ENCODE assay signal across 8 cellular contexts in the genomic region with DNA sequence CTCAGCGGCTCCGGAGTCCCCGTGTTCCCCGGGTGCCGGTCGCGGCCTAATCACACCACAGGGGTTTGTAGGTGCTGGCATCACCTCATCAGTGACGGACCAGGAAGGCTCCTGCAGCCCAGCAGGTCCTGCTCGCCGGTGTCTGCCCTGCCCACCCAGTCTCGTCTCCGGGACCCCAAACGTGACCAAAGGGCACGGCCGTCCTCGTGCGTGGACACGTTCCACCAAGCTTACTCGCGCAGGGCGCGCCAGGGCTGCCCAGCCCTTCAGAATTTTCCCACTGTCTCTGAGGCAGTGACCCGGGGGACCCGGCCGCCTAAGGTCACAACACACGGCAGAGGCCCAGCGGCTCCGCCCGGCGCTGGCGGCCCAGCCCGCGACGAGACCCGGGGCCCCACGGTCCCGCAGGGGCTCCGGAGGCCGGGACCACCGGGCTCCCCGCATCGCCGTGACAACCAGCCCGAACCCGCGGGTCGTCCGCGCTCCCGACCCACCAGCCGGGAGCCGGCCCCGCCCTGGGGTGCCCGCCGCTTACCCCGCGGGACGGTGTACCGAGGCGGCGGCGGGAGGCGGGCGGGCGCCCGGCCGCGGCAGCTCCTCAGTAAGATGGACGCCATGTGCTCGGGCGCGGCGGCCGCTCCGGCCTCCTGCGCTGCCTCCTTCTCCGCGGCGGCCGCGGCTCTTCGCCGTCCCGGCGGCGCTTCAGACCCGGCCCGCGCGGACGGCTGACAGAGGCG. TPM values are rescaled to one million over a fixed set of nuclear protein-coding genes. Genes with fewer than 3 reads are reported as not detected.
A peak's percentile ranks its signal among the peaks of the same experiment; 100 is the strongest.
DNase-seq lines count a peak whose midpoint lies in the region; ATAC-seq and TF ChIP-seq lines count a peak whose summit lies in the region.

No MANE protein-coding gene starts in this region.

- no peaks in the 10 kb centered on the region for H3K9me3 Mint-ChIP-seq in activated B cell treated with CpG ODN at 0.5 μM for 24 hours
- H3K9me3 Mint-ChIP-seq in nephron progenitor cell: no peaks in the 10 kb centered on the region

- peaks cover 9% of the 10 kb centered on the region for H3K36me3 Mint-ChIP-seq in activated B cell treated with CpG ODN at 0.5 μM for 24 hours (ENCODE audit: low read depth)
- no peaks in the 10 kb centered on the region for H3K36me3 Mint-ChIP-seq in nephron progenitor cell (ENCODE audit: low read depth)

- H3K4me3 Mint-ChIP-seq in activated B cell treated with CpG ODN at 0.5 μM for 24 hours (peak overlapping the region; percentile 80), nephron progenitor cell (peak overlapping the region; percentile 86)

- no peak for TF ChIP-seq CTCF in activated B cell treated with CpG ODN at 0.5 μM for 24 hours (IDR thresholded peaks at IDR 0.05)
- TF ChIP-seq CTCF in nephron progenitor cell (IDR thresholded peaks at IDR 0.05): no peak

- CTCF ChIA-PET in activated B cell treated with CpG ODN at 0.5 μM for 24 hours (lab: Charles Lee): interaction anchor here (2.2 kb wide), 1 partner anchor 14 kb away, joined by 6 read pairs; no protein-coding TSS in a partner anchor

- no peaks in the 10 kb centered on the region for H3K27me3 Mint-ChIP-seq in activated B cell treated with CpG ODN at 0.5 μM for 24 hours
- peaks cover 14% of the 10 kb centered on the region for H3K27me3 Mint-ChIP-seq in nephron progenitor cell (ENCODE audit: low read depth, poor library complexity)

- POLR2A ChIA-PET in activated B cell treated with CpG ODN at 0.5 μM for 24 hours (lab: Charles Lee): interaction anchor here (0.9 to 4.2 kb wide), 5 partner anchors 8 to 143 kb away, joined by 3 to 35 read pairs (median 5); partner anchors contain the start of genes NSD2, SLBP, TACC3 and TMEM129

- TF ChIP-seq POLR2A in erythroblast (IDR thresholded peaks at IDR 0.05; ENCODE audit: low read length): no peak

- intact Hi-C loops in activated B cell treated with CpG ODN at 0.5 μM for 24 hours (cut with micrococcal nuclease): loop anchor here (1.0 to 5.0 kb wide), 7 partner anchors 15 to 509 kb away; partner anchors contain the start of genes NELFA, SLBP and UVSSA

- DNase-seq in activated T-cell treated with anti-CD3 and anti-CD28 coated beads, Interleukin-2, amount 50 U/mL, for 1 hour: peak; percentile 46
- DNase-seq in activated T-cell treated with anti-CD3 and anti-CD28 coated beads for 4 hours: no peak
- DNase-seq in activated B cell treated with CpG ODN at 0.5 μM for 24 hours: peak; percentile 49
- DNase-seq in erythroblast (lab: John Stamatoyannopoulos, UW): peak; percentile 63 to 70
- peak; percentile 58 for DNase-seq in nephron progenitor cell
- no peak for DNase-seq in NCI-H226
- DNase-seq in midbrain (lab: John Stamatoyannopoulos, UW): no peak

- ATAC-seq in HG03103 (IDR thresholded peaks at IDR 0.05; ENCODE audit: low read depth, unreplicated experiment): peak; percentile 11
- ATAC-seq in activated B cell treated with CpG ODN at 0.5 μM for 24 hours (ENCODE audit: low read depth): peak; percentile 28

- H3K4me1 Mint-ChIP-seq in activated B cell treated with CpG ODN at 0.5 μM for 24 hours (peaks cover 23% of the 10 kb centered on the region), nephron progenitor cell (peaks cover 54% of the 10 kb centered on the region)

- H3K27ac Mint-ChIP-seq in activated B cell treated with CpG ODN at 0.5 μM for 24 hours (peak overlapping the region; percentile 75), nephron progenitor cell (no peak overlapping the region)

RNA-seq across cellular contexts. Expression of gene LETM1, which starts 0.5 kb away (rescaled TPM):
- 52.5 and 60.3 TPM in 2 replicates for total RNA-seq in activated B cell treated with CpG ODN at 0.5 μM for 24 hours

RNA-seq across cellular contexts. Expression of gene NSD2, which starts 15.7 kb away (rescaled TPM):
- 40.3 and 44.6 TPM in 2 replicates for total RNA-seq in activated B cell treated with CpG ODN at 0.5 μM for 24 hours

Comparison
In these comparisons a context has a peak if more than half of its experiments do, and no peak if none do; other contexts are left out.
1. DNase-seq: peak in activated T-cell treated with anti-CD3 and anti-CD28 coated beads, Interleukin-2, amount 50 U/mL, for 1 hour (single experiment), activated B cell treated with CpG ODN at 0.5 μM for 24 hours (single experiment), erythroblast (2 of 2) and nephron progenitor cell (single experiment); none in activated T-cell treated with anti-CD3 and anti-CD28 coated beads for 4 hours (single experiment), NCI-H226 (single experiment) and midbrain (single experiment).